ENCODE assay signal across 12 cellular contexts in the genomic region with DNA sequence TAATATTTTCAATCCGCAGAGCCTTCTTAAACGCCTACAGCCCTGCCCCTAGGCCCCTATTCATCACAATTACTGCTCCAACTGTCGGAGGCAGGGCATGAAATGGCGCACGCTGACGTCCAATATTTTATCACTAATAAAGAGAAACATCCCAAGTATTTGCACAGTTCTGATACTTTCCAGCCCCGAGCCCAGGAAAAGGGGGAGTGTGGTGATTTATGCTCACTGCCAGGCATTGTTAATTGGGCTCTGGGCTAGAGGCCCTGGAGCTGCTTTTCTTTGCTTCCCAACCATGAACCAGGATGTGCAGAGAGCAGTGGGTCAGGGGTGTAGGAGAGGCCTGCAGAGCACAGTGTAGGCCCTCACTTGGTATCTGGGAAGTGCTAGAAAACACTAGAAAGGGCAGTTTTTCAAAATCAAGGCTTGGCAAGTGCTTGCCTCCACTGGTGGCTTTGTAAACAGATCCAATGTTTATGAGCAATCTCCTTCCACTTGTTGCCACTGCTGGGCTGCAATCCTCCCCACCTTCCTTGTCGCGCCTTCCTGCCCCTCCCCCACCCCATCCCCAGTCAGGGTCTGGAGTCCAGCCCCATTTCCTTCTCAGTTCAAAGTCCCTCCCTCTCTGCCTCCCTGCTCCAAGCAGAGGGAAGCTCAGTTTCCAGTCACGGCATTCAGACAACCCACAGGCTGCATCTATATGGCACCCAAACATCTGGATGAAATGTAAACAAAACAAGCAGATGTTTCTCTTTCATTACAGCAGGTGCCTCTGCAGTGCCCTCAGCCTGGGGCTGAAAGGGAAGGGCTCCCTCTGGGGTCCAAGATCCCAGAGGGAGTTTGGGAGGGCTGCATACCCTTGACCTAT.
DNase-seq lines count a peak whose midpoint lies in the region; ATAC-seq and TF ChIP-seq lines count a peak whose summit lies in the region.
"Had no signal": no experiment of that assay in that cellular context is flagged by ENCODE, and none has a peak within 500 bp of the region (broad histone marks: within the 10 kb centered on the region; RNA-seq: fewer than 3 reads in every experiment).

No MANE protein-coding gene starts in this region.

- intact Hi-C loops in esophagus muscularis mucosa (cut with DNase I): no loop called here

- no peaks in the 10 kb centered on the region for H3K27me3 ChIP-seq in esophagus muscularis mucosa

- no peaks in the 10 kb centered on the region for H3K9me3 Mint-ChIP-seq in neural crest cell
- H3K9me3 Mint-ChIP-seq: activated T-cell treated with anti-CD3 and anti-CD28 coated beads, Interleukin-2, amount 50 U/mL, for 72 hours; CD4-positive, alpha-beta T cell had no signal

- H3K36me3 ChIP-seq in esophagus muscularis mucosa: no peaks in the 10 kb centered on the region

- no peak for TF ChIP-seq CTCF in esophagus muscularis mucosa (IDR thresholded peaks at IDR 0.05)
- TF ChIP-seq CTCF in neural crest cell (conservative IDR thresholded peaks at IDR 0.05): no peak

- TF ChIP-seq POLR2A in esophagus muscularis mucosa (IDR thresholded peaks at IDR 0.05; ENCODE audit: low read depth): no peak

- no peaks in the 10 kb centered on the region for H3K9me3 ChIP-seq in esophagus muscularis mucosa

- no peak overlapping the region for H3K4me3 ChIP-seq in esophagus muscularis mucosa

- ATAC-seq in GM19455 (IDR thresholded peaks at IDR 0.05; ENCODE audit: unreplicated experiment) (no peak), HG03457 (IDR thresholded peaks at IDR 0.05; ENCODE audit: unreplicated experiment) (no peak), GM21526 (IDR thresholded peaks at IDR 0.05; ENCODE audit: low FRiP score, unreplicated experiment) (no peak), GM18861 (IDR thresholded peaks at IDR 0.05; ENCODE audit: unreplicated experiment) (no peak)
- ATAC-seq: activated T-cell treated with anti-CD3 and anti-CD28 coated beads, Interleukin-2, amount 50 U/mL, for 72 hours had no signal

- peak overlapping the region; percentile 83 for H3K27ac Mint-ChIP-seq in neural crest cell (ENCODE audit: unreplicated experiment)
- H3K27ac Mint-ChIP-seq: activated T-cell treated with anti-CD3 and anti-CD28 coated beads, Interleukin-2, amount 50 U/mL, for 72 hours; CD4-positive, alpha-beta T cell had no signal

- no peaks in the 10 kb centered on the region for H3K27me3 Mint-ChIP-seq in neural crest cell (ENCODE audit: low read depth)

- WGBS in esophagus muscularis mucosa: 62% methylated on average over 10 of the region's 10 CpGs

- no peaks in the 10 kb centered on the region for H3K36me3 Mint-ChIP-seq in neural crest cell (ENCODE audit: low read depth)

- peak; percentile 57 for DNase-seq in COLO668 (lab: John Stamatoyannopoulos, UW; ENCODE audit: unreplicated experiment)
- DNase-seq in NCI-H345 treated with DMSO at 0.1 percent for 48 hours (lab: John Stamatoyannopoulos, UW; ENCODE audit: unreplicated experiment): peak; percentile 29
- no peak for DNase-seq in esophagus muscularis mucosa (ENCODE audit: extremely low spot score)
- DNase-seq in neural crest cell (ENCODE audit: low read depth, low spot score): peak; percentile 31
- DNase-seq: activated T-cell treated with anti-CD3 and anti-CD28 coated beads, Interleukin-2, amount 50 U/mL, for 72 hours; CD4-positive, alpha-beta T cell; GOT3; NCI-H2107 had no signal

- peaks cover 41% of the 10 kb centered on the region for H3K4me1 Mint-ChIP-seq in neural crest cell

- H3K27ac ChIP-seq in esophagus muscularis mucosa (replicated peaks in 1 of 4): peak overlapping the region; percentile 45 to 63 (median 56)

- peaks cover 35 to 62% (median 59%) of the 10 kb centered on the region in 4 donors for H3K4me1 ChIP-seq in esophagus muscularis mucosa

- no peak for TF ChIP-seq EP300 in esophagus muscularis mucosa (IDR thresholded peaks at IDR 0.05)

- peak overlapping the region; percentile 17 for H3K4me3 Mint-ChIP-seq in neural crest cell
- H3K4me3 Mint-ChIP-seq: activated T-cell treated with anti-CD3 and anti-CD28 coated beads, Interleukin-2, amount 50 U/mL, for 72 hours; CD4-positive, alpha-beta T cell had no signal
